1 cellular context compared by ENCODE assay signal in the genomic region with DNA sequence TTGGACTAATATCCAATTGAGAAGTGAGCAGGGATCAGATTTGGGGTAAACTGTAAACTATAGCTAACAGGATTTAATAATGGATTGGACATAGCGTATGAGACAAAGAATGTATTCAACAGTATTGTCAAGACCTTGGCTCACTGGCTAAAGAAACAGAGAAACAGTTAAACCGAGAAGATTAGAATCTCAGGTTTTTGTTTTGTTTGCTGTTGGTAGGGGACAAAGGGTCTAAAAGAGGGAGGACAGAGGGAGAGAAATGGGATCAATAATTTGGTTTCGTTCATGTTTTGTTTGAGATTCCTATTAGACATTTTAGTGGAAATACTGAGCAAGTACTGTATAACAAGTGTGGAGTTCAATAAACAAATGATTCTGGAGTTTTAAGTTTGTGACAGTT.
TF ChIP-seq lines count a peak whose summit lies in the region.

No MANE protein-coding gene starts in this region.

TF ChIP-seq in HepG2, 621 proteins besides CTCF, POLR2A, EP300 and RAD21 (continued from another document):
- TF ChIP-seq, protein P1, sequence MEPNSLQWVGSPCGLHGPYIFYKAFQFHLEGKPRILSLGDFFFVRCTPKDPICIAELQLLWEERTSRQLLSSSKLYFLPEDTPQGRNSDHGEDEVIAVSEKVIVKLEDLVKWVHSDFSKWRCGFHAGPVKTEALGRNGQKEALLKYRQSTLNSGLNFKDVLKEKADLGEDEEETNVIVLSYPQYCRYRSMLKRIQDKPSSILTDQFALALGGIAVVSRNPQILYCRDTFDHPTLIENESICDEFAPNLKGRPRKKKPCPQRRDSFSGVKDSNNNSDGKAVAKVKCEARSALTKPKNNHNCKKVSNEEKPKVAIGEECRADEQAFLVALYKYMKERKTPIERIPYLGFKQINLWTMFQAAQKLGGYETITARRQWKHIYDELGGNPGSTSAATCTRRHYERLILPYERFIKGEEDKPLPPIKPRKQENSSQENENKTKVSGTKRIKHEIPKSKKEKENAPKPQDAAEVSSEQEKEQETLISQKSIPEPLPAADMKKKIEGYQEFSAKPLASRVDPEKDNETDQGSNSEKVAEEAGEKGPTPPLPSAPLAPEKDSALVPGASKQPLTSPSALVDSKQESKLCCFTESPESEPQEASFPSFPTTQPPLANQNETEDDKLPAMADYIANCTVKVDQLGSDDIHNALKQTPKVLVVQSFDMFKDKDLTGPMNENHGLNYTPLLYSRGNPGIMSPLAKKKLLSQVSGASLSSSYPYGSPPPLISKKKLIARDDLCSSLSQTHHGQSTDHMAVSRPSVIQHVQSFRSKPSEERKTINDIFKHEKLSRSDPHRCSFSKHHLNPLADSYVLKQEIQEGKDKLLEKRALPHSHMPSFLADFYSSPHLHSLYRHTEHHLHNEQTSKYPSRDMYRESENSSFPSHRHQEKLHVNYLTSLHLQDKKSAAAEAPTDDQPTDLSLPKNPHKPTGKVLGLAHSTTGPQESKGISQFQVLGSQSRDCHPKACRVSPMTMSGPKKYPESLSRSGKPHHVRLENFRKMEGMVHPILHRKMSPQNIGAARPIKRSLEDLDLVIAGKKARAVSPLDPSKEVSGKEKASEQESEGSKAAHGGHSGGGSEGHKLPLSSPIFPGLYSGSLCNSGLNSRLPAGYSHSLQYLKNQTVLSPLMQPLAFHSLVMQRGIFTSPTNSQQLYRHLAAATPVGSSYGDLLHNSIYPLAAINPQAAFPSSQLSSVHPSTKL (CRISPR knock-in tag; IDR thresholded peaks at IDR 0.05) = peak; percentile 29; the same call in 1 of the 2 replicates
- TF ChIP-seq SOX5 (CRISPR knock-in tag; IDR thresholded peaks at IDR 0.05; ENCODE audit: borderline replicate concordance) (peak; percentile 33; the same call in 1 of the 2 replicates), HNF4A (CRISPR knock-in tag; IDR thresholded peaks at IDR 0.05) (peak; percentile 18; the same call in 1 of the 2 replicates), KLF15 (CRISPR knock-in tag; IDR thresholded peaks at IDR 0.05; ENCODE audit: borderline replicate concordance) (no peak), CCAR2 (optimal IDR thresholded peaks at IDR 0.05; ENCODE audit: low read depth, low read length) (no peak), MXI1 (IDR thresholded peaks at IDR 0.05; ENCODE audit: borderline replicate concordance, low read depth, low read length) (no peak), HNF4G (IDR thresholded peaks at IDR 0.05; ENCODE audit: borderline replicate concordance, low read depth, low read length) (no peak), HNF4G (CRISPR knock-in tag; IDR thresholded peaks at IDR 0.05; ENCODE audit: borderline replicate concordance, low read depth) (no peak), ZNF292 (CRISPR knock-in tag; IDR thresholded peaks at IDR 0.05; ENCODE audit: borderline replicate concordance, low read depth) (no peak), ZNF563 (CRISPR knock-in tag; IDR thresholded peaks at IDR 0.05) (no peak), ZFAT (CRISPR knock-in tag; conservative IDR thresholded peaks at IDR 0.05) (no peak), TBX2 (CRISPR knock-in tag; IDR thresholded peaks at IDR 0.05; ENCODE audit: borderline replicate concordance) (no peak), NFIB (CRISPR knock-in tag; IDR thresholded peaks at IDR 0.05; ENCODE audit: borderline replicate concordance) (no peak), SOX13 (IDR thresholded peaks at IDR 0.05) (no peak), SOX13 (CRISPR knock-in tag; conservative IDR thresholded peaks at IDR 0.05 in 1 of 2, IDR thresholded peaks at IDR 0.05 in 1 of 2) (peak in 1 of 2 experiments; percentile 77; a peak in 2 of 4 replicates), ZNF75D (CRISPR knock-in tag; IDR thresholded peaks at IDR 0.05; ENCODE audit: borderline replicate concordance) (no peak), PPARG (CRISPR knock-in tag; conservative IDR thresholded peaks at IDR 0.05) (no peak)
- TF ChIP-seq, protein P2, sequence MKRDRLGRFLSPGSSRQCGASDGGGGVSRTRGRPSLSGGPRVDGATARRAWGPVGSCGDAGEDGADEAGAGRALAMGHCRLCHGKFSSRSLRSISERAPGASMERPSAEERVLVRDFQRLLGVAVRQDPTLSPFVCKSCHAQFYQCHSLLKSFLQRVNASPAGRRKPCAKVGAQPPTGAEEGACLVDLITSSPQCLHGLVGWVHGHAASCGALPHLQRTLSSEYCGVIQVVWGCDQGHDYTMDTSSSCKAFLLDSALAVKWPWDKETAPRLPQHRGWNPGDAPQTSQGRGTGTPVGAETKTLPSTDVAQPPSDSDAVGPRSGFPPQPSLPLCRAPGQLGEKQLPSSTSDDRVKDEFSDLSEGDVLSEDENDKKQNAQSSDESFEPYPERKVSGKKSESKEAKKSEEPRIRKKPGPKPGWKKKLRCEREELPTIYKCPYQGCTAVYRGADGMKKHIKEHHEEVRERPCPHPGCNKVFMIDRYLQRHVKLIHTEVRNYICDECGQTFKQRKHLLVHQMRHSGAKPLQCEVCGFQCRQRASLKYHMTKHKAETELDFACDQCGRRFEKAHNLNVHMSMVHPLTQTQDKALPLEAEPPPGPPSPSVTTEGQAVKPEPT (CRISPR knock-in tag; IDR thresholded peaks at IDR 0.05; ENCODE audit: low read depth) = no peak
- TF ChIP-seq, protein P3, sequence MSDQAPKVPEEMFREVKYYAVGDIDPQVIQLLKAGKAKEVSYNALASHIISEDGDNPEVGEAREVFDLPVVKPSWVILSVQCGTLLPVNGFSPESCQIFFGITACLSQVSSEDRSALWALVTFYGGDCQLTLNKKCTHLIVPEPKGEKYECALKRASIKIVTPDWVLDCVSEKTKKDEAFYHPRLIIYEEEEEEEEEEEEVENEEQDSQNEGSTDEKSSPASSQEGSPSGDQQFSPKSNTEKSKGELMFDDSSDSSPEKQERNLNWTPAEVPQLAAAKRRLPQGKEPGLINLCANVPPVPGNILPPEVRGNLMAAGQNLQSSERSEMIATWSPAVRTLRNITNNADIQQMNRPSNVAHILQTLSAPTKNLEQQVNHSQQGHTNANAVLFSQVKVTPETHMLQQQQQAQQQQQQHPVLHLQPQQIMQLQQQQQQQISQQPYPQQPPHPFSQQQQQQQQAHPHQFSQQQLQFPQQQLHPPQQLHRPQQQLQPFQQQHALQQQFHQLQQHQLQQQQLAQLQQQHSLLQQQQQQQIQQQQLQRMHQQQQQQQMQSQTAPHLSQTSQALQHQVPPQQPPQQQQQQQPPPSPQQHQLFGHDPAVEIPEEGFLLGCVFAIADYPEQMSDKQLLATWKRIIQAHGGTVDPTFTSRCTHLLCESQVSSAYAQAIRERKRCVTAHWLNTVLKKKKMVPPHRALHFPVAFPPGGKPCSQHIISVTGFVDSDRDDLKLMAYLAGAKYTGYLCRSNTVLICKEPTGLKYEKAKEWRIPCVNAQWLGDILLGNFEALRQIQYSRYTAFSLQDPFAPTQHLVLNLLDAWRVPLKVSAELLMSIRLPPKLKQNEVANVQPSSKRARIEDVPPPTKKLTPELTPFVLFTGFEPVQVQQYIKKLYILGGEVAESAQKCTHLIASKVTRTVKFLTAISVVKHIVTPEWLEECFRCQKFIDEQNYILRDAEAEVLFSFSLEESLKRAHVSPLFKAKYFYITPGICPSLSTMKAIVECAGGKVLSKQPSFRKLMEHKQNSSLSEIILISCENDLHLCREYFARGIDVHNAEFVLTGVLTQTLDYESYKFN (CRISPR knock-in tag; conservative IDR thresholded peaks at IDR 0.05) = 0 out of 2 replicates have a peak, but pooled peaks have one; percentile 40
- TF ChIP-seq, protein P4, sequence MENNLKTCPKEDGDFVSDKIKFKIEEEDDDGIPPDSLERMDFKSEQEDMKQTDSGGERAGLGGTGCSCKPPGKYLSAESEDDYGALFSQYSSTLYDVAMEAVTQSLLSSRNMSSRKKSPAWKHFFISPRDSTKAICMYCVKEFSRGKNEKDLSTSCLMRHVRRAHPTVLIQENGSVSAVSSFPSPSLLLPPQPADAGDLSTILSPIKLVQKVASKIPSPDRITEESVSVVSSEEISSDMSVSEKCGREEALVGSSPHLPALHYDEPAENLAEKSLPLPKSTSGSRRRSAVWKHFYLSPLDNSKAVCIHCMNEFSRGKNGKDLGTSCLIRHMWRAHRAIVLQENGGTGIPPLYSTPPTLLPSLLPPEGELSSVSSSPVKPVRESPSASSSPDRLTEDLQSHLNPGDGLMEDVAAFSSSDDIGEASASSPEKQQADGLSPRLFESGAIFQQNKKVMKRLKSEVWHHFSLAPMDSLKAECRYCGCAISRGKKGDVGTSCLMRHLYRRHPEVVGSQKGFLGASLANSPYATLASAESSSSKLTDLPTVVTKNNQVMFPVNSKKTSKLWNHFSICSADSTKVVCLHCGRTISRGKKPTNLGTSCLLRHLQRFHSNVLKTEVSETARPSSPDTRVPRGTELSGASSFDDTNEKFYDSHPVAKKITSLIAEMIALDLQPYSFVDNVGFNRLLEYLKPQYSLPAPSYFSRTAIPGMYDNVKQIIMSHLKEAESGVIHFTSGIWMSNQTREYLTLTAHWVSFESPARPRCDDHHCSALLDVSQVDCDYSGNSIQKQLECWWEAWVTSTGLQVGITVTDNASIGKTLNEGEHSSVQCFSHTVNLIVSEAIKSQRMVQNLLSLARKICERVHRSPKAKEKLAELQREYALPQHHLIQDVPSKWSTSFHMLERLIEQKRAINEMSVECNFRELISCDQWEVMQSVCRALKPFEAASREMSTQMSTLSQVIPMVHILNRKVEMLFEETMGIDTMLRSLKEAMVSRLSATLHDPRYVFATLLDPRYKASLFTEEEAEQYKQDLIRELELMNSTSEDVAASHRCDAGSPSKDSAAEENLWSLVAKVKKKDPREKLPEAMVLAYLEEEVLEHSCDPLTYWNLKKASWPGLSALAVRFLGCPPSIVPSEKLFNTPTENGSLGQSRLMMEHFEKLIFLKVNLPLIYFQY (CRISPR knock-in tag; IDR thresholded peaks at IDR 0.05; ENCODE audit: borderline replicate concordance) = no peak
- TF ChIP-seq, protein P5, sequence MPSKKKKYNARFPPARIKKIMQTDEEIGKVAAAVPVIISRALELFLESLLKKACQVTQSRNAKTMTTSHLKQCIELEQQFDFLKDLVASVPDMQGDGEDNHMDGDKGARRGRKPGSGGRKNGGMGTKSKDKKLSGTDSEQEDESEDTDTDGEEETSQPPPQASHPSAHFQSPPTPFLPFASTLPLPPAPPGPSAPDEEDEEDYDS (CRISPR knock-in tag; IDR thresholded peaks at IDR 0.05) = no peak
